29 cellular contexts compared by ENCODE assay signal in genomic region chr9:83662933-83663332, GRCh38. TPM values are rescaled to one million over a fixed set of nuclear protein-coding genes. Genes with fewer than 3 reads are reported as not detected.
"Had no signal": no experiment of that assay in that cellular context is flagged by ENCODE, and none has a peak within 500 bp of the region (broad histone marks: within the 10 kb centered on the region; RNA-seq: fewer than 3 reads in every experiment).

No MANE protein-coding gene starts in this region.

- H3K4me1 ChIP-seq: esophagus squamous epithelium, psoas muscle, vagina had no signal

- H3K27ac Mint-ChIP-seq: mesothelial cell of epicardium; natural killer cell treated with Interleukin-12 subunit alpha and Interleukin-12 subunit beta and Interleukin-15 and Interleukin-18, amount 100 ng/mL, for 72 hours; stimulated activated naive B cell treated with anti-CD40 and anti-IgM and Interleukin-4, amounts not matched to agents 10 μg/mL and 1 μg/mL and 100 μg/mL, for 72 hours had no signal

- H3K4me1 Mint-ChIP-seq: mesothelial cell of epicardium, neural crest cell had no signal

- H3K27me3 ChIP-seq: esophagus squamous epithelium, heart right ventricle, left lung, neutrophil, spleen, stomach, thyroid gland, vagina had no signal

- H3K4me3 Mint-ChIP-seq: effector memory CD8-positive, alpha-beta T cell; mesothelial cell of epicardium; naive B cell; natural killer cell treated with Interleukin-12 subunit alpha and Interleukin-12 subunit beta and Interleukin-15 and Interleukin-18, amount 100 ng/mL, for 72 hours; neural crest cell; stimulated activated naive B cell treated with anti-CD40 and anti-IgM and Interleukin-4, amounts not matched to agents 10 μg/mL and 1 μg/mL and 100 μg/mL, for 72 hours had no signal

- FAIRE-seq: endometrium, islet of Langerhans had no signal

- H3K9me3 Mint-ChIP-seq: effector memory CD8-positive, alpha-beta T cell; mesothelial cell of epicardium; naive B cell; natural killer cell treated with Interleukin-12 subunit alpha and Interleukin-12 subunit beta and Interleukin-15 and Interleukin-18, amount 100 ng/mL, for 72 hours; neural crest cell; stimulated activated naive B cell treated with anti-CD40 and anti-IgM and Interleukin-4, amounts not matched to agents 10 μg/mL and 1 μg/mL and 100 μg/mL, for 72 hours had no signal

- H3K9me3 ChIP-seq: esophagus squamous epithelium, heart right ventricle, left lung, mucosa of descending colon, neutrophil, psoas muscle, spleen, stomach, thyroid gland, vagina had no signal

- H3K27ac ChIP-seq: esophagus squamous epithelium, heart right ventricle, left lung, neutrophil, psoas muscle, skin epidermis, spleen, stomach, thyroid gland, vagina had no signal

- H3K4me3 ChIP-seq: esophagus squamous epithelium, heart right ventricle, left lung, mucosa of descending colon, psoas muscle, skin epidermis, spleen, stomach, thyroid gland, vagina had no signal

- ATAC-seq: effector memory CD8-positive, alpha-beta T cell; heart right ventricle; left cardiac atrium; left lung; mucosa of descending colon; natural killer cell treated with Interleukin-12 subunit alpha and Interleukin-12 subunit beta and Interleukin-15 and Interleukin-18, amount 100 ng/mL, for 72 hours; psoas muscle; right cardiac atrium; stimulated activated naive B cell treated with anti-CD40 and anti-IgM and Interleukin-4, amounts not matched to agents 10 μg/mL and 1 μg/mL and 100 μg/mL, for 72 hours had no signal

- DNase-seq: cortex of kidney; effector memory CD8-positive, alpha-beta T cell; erythroblast; esophagus squamous epithelium; foreskin melanocyte; glutamatergic neuron; heart right ventricle; hippocampal formation; left cardiac atrium; left lung; mesenchymal stem cell; mucosa of descending colon; naive B cell; psoas muscle; right cardiac atrium; spleen; stimulated activated CD4-positive, alpha-beta T cell treated with anti-CD3 and anti-CD28 coated beads, Interleukin-4, amount 100 ng/mL, for 4 hours; stimulated activated naive B cell treated with anti-CD40 and anti-IgM and Interleukin-4, amounts not matched to agents 10 μg/mL and 1 μg/mL and 100 μg/mL, for 72 hours; stomach; thyroid gland; trophoblast cell had no signal

- H3K27me3 Mint-ChIP-seq: effector memory CD8-positive, alpha-beta T cell; naive B cell; natural killer cell treated with Interleukin-12 subunit alpha and Interleukin-12 subunit beta and Interleukin-15 and Interleukin-18, amount 100 ng/mL, for 72 hours; stimulated activated naive B cell treated with anti-CD40 and anti-IgM and Interleukin-4, amounts not matched to agents 10 μg/mL and 1 μg/mL and 100 μg/mL, for 72 hours had no signal

RNA-seq across cellular contexts. Expression of gene IDNK, which starts 40.0 kb away (rescaled TPM):
- total RNA-seq: vagina had no signal
